8 cellular contexts compared by ENCODE assay signal in the genomic region with DNA sequence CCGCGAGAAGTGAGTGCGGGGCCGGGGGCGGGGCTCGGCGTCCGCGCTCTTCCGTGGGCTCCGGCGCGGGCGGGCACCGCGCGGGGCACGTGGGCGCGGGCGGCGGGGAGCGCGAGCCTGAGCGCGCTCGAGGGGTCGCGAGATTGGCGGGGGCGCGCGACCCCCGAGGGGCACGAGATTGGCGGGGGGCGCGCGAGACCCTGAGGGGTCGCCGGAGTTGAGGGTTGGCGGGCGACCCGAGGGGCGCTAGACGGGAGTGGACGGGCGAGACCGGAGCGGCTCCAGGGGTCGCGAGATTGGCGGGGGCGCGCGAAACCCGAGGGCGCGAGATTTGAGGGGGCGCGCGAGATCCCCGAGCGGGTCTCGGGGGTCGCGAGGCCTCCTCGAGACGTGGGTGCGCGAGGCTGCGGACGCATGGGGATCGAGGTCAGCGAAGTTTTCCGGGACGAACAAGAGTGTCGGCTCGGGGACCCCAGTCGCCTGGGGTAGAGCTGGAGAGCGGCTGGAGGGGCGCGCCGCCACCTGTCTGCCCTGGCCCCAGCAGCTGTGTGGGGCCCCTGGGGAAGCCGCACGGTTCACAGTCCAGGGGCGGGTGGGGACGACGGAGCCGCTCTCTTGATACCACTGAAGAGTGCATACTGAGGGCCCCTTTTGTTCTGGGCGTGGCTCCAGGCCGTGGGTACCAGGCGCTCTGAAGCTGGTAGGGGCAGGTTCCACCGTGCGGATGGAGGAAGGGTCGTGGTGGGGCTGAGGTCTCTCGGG. TPM values are rescaled to one million over a fixed set of nuclear protein-coding genes. Genes with fewer than 3 reads are reported as not detected.
DNase-seq lines count a peak whose midpoint lies in the region; ATAC-seq and TF ChIP-seq lines count a peak whose summit lies in the region.

No MANE protein-coding gene starts in this region.

- H3K4ac ChIP-seq in mesendoderm (ENCODE audit: low read depth, low read length) = peak overlapping the region; percentile 58

- H3K18ac ChIP-seq in mesendoderm (ENCODE audit: low read length) = peak overlapping the region; percentile 20

- no peak overlapping the region for H2BK15ac ChIP-seq in mesendoderm (replicated peaks; ENCODE audit: low read depth)

- peaks cover 8% of the 10 kb centered on the region for H3K79me1 ChIP-seq in mesendoderm (ENCODE audit: low read length)

- H3K4me1 ChIP-seq in Peyer's patch (peaks cover 11 to 87% (median 53%) of the 10 kb centered on the region in 4 donors), mesendoderm (ENCODE audit: control insufficient read depth, low read depth, low read length) (peaks cover 7% of the 10 kb centered on the region), upper lobe of right lung (peaks cover 53% of the 10 kb centered on the region)

- H3K4me3 ChIP-seq in Peyer's patch (peak overlapping the region; percentile 60 to 81 (median 70)), cardiac fibroblast (replicated peaks in 1 of 2; ENCODE audit: low read depth in 2 of 2, low read length in 2 of 2) (peak overlapping the region; percentile 77 to 83), mesendoderm (ENCODE audit: low read length) (peak overlapping the region; percentile 29), upper lobe of right lung (peak overlapping the region; percentile 72)

- DNase-seq in AG08396 (ENCODE audit: low spot score) (peak; percentile 54), Peyer's patch (peak; percentile 62 to 79 (median 74)), cardiac fibroblast (ENCODE audit: low read depth in 2 of 2) (no peak), mesendoderm (no peak), upper lobe of right lung (peak; percentile 75), AG08395 (ENCODE audit: low spot score) (no peak), HCEC 1CT (no peak)

- peaks cover 7% of the 10 kb centered on the region for H3K79me2 ChIP-seq in mesendoderm (ENCODE audit: control insufficient read depth, insufficient read depth, low read length)

- peak overlapping the region; percentile 45 for H3K4me2 ChIP-seq in mesendoderm (ENCODE audit: low read length)

- no CpG with 5 or more reads among the region's 97 CpGs for WGBS in mesendoderm (ENCODE audit: extremely low coverage, insufficient coverage, low lambda C conversion rate)

- H3K36me3 ChIP-seq in Peyer's patch (no peaks in the 10 kb centered on the region), mesendoderm (ENCODE audit: control insufficient read depth, insufficient read depth, low read length) (no peaks in the 10 kb centered on the region), upper lobe of right lung (no peaks in the 10 kb centered on the region)

- ATAC-seq in GM19324 (IDR thresholded peaks at IDR 0.05; ENCODE audit: low FRiP score, unreplicated experiment) = peak; percentile 3
- no peak for ATAC-seq in upper lobe of right lung

- H2BK5ac ChIP-seq in mesendoderm (ENCODE audit: low read length) = no peak overlapping the region

- H3K27ac ChIP-seq in Peyer's patch = peak overlapping the region; percentile 78 to 91 (median 86)
- H3K27ac ChIP-seq in mesendoderm (ENCODE audit: low read depth, low read length) = no peak overlapping the region
- H3K27ac ChIP-seq in upper lobe of right lung = peak overlapping the region; percentile 92

- H2BK120ac ChIP-seq in mesendoderm (ENCODE audit: low read depth, low read length) = peak overlapping the region; percentile 3

- H3K9ac ChIP-seq in mesendoderm (ENCODE audit: low read length) = peak overlapping the region; percentile 66

- H3K23ac ChIP-seq in mesendoderm (ENCODE audit: low read length) = no peak overlapping the region

- H4K8ac ChIP-seq in mesendoderm (ENCODE audit: low read depth, low read length) = no peak overlapping the region

- no peak for TF ChIP-seq CTCF in Peyer's patch (IDR thresholded peaks at IDR 0.05)
- TF ChIP-seq CTCF in cardiac fibroblast (IDR thresholded peaks at IDR 0.05; ENCODE audit: low read depth, low read length) = no peak
- no peak for TF ChIP-seq CTCF in upper lobe of right lung (IDR thresholded peaks at IDR 0.05)

- TF ChIP-seq POLR2A in Peyer's patch (IDR thresholded peaks at IDR 0.05) = no peak

- peak overlapping the region; percentile 79 for H3K56ac ChIP-seq in mesendoderm (ENCODE audit: low read length)

- H3K9me3 ChIP-seq in Peyer's patch (no peaks in the 10 kb centered on the region), upper lobe of right lung (no peaks in the 10 kb centered on the region)

- H4K5ac ChIP-seq in mesendoderm (ENCODE audit: low read length) = no peak overlapping the region

- peaks cover 0 to 13% of the 10 kb centered on the region in 2 donors for H3K27me3 ChIP-seq in Peyer's patch
- no peaks in the 10 kb centered on the region for H3K27me3 ChIP-seq in mesendoderm (ENCODE audit: insufficient read depth, low read length, poor library complexity)
- no peaks in the 10 kb centered on the region for H3K27me3 ChIP-seq in upper lobe of right lung

- H2AK5ac ChIP-seq in mesendoderm (ENCODE audit: low read length) = no peak overlapping the region

- intact Hi-C loops in upper lobe of right lung (cut with DNase I) = no loop called here

RNA-seq across cellular contexts. Expression of a gene that starts 0.7 kb away (rescaled TPM):
- total RNA-seq in Peyer's patch (10 to 100 TPM; 34.0 to 85.8 (median 39.9) TPM), upper lobe of right lung (57.3 TPM)
- polyA plus RNA-seq in mesendoderm (2013, experiment 1 of 2) = 35.0 TPM
- 35.5 TPM for polyA plus RNA-seq in mesendoderm (2013, experiment 2 of 2)

RNA-seq across cellular contexts. Expression of a gene that starts 18.1 kb away (rescaled TPM):
- 10 to 100 TPM in 3 of 4 donors, 1 to 10 TPM in 1; 5.3 to 26.4 (median 14.0) TPM for total RNA-seq in Peyer's patch
- polyA plus RNA-seq in mesendoderm (2013, experiment 1 of 2) = 76.6 TPM
- 79.2 TPM for polyA plus RNA-seq in mesendoderm (2013, experiment 2 of 2)
- total RNA-seq in upper lobe of right lung = 34.6 TPM

RNA-seq across cellular contexts. Expression of a gene that starts 22.5 kb away (rescaled TPM):
- 1 to 10 TPM; 2.5 to 4.2 (median 3.6) TPM for total RNA-seq in Peyer's patch
- polyA plus RNA-seq in mesendoderm (2013, experiment 1 of 2) = not detected
- 0.03 TPM for polyA plus RNA-seq in mesendoderm (2013, experiment 2 of 2)
- 22.7 TPM for total RNA-seq in upper lobe of right lung

RNA-seq across cellular contexts. Expression of a gene that starts 33.9 kb away (rescaled TPM):
- 10 to 100 TPM in 1 of 4 donors, 1 to 10 TPM in 3; 6.8 to 11.6 (median 9.0) TPM for total RNA-seq in Peyer's patch
- 2.1 TPM for polyA plus RNA-seq in mesendoderm (2013, experiment 1 of 2)
- 1.8 TPM for polyA plus RNA-seq in mesendoderm (2013, experiment 2 of 2)
- total RNA-seq in upper lobe of right lung = 105 TPM

Comparison
In these comparisons a context has a peak if more than half of its experiments do, and no peak if none do; other contexts are left out.
1. DNase-seq: peak in AG08396 (single experiment), Peyer's patch (3 of 3) and upper lobe of right lung (single experiment); none in cardiac fibroblast (0 of 2), mesendoderm (single experiment), AG08395 (single experiment) and HCEC 1CT (single experiment).
2. H3K4me3 ChIP-seq: peak in every context shown above with its lines; median percentile 80 in cardiac fibroblast; 72 in upper lobe of right lung; 70 in Peyer's patch; 29 in mesendoderm.